ENCODE assay signal across 23 cellular contexts in genomic region chr21:25368531-25368930, GRCh38.
DNase-seq lines count a peak whose midpoint lies in the region; ATAC-seq, FAIRE-seq and TF ChIP-seq lines count a peak whose summit lies in the region.
"Had no signal": no experiment of that assay in that cellular context is flagged by ENCODE, and none has a peak within 500 bp of the region (broad histone marks: within the 10 kb centered on the region; RNA-seq: fewer than 3 reads in every experiment).

No MANE protein-coding gene starts in this region.

- no peak for TF ChIP-seq RAD21 in SK-N-SH (IDR thresholded peaks at IDR 0.05; ENCODE audit: low read length)

- intact Hi-C loops in body of pancreas (cut with DNase I) (no loop called here), head of caudate nucleus (cut with DNase I) (no loop called here)

- no peak overlapping the region for H3K4me3 ChIP-seq in SK-N-SH (ENCODE audit: low read depth in 2 of 2, low read length in 1 of 2)
- no peak overlapping the region for H3K4me3 ChIP-seq in RWPE2 (ENCODE audit: severe bottlenecking)
- H3K4me3 ChIP-seq in body of pancreas: no peak overlapping the region
- H3K4me3 ChIP-seq: GM23338 had no signal

- no peak for FAIRE-seq in urothelium cell line (lab: Jason Lieb, UNC)
- FAIRE-seq: A204.1, GM12891, GM18507 had no signal

- POLR2A ChIA-PET in SK-N-SH (lab: Yijun Ruan, JAX): no interaction called here

- peak overlapping the region; percentile 47; the same call in 1 of the 2 replicates for H2AFZ ChIP-seq in SK-N-SH (ENCODE audit: low read depth)
- H2AFZ ChIP-seq: GM23338 had no signal

- peaks cover 4 to 29% of the 10 kb centered on the region in 2 experiments for H3K4me1 ChIP-seq in SK-N-SH (ENCODE audit: control insufficient read depth in 1 of 2, insufficient read depth in 2 of 2, low read depth in 1 of 2, low read length in 1 of 2)
- peaks cover 33% of the 10 kb centered on the region for H3K4me1 ChIP-seq in RWPE2 (ENCODE audit: insufficient read depth, poor library complexity, severe bottlenecking)
- H3K4me1 ChIP-seq in body of pancreas: peaks cover 11% of the 10 kb centered on the region

- ATAC-seq in SK-N-SH treated with all-trans-retinoic acid at 6 μM for 48 hours: no peak
- ATAC-seq in RWPE2 (ENCODE audit: low read depth): no peak
- no peak for ATAC-seq in body of pancreas
- ATAC-seq: GM23338, HCT116 had no signal

- H3K27ac ChIP-seq in SK-N-SH (ENCODE audit: low read depth in 2 of 2, low read length in 1 of 2) (peak overlapping the region; percentile 58 to 98), RWPE2 (ENCODE audit: poor library complexity, severe bottlenecking) (peak overlapping the region; percentile 96), body of pancreas (peak overlapping the region in 3 of 4 donors; percentile 14 to 85 (median 74))
- H3K27ac ChIP-seq: 22Rv1 had no signal

- peak overlapping the region; percentile 70; the same call in 1 of the 2 replicates for H3K4me2 ChIP-seq in SK-N-SH
- H3K4me2 ChIP-seq: GM23338 had no signal

- H3K79me2 ChIP-seq in SK-N-SH (ENCODE audit: insufficient read depth): no peaks in the 10 kb centered on the region

- no peaks in the 10 kb centered on the region for H4K20me1 ChIP-seq in SK-N-SH (ENCODE audit: insufficient read depth)

- TF ChIP-seq POLR2A in body of pancreas (IDR thresholded peaks at IDR 0.05): no peak

- H3K9me3 ChIP-seq in SK-N-SH (no peaks in the 10 kb centered on the region), RWPE2 (ENCODE audit: severe bottlenecking) (no peaks in the 10 kb centered on the region), body of pancreas (no peaks in the 10 kb centered on the region)

- no peak overlapping the region; the same call in 1 of the 2 replicates for H3K9ac ChIP-seq in SK-N-SH

- TF ChIP-seq EP300 in SK-N-SH (IDR thresholded peaks at IDR 0.05; ENCODE audit: borderline replicate concordance in 1 of 2, low read depth in 1 of 2, low read length in 1 of 2): no peak

- peaks cover 34% of the 10 kb centered on the region for H3F3A ChIP-seq in SK-N-SH (replicated peaks; ENCODE audit: insufficient read depth)

- DNase-seq in SK-N-SH: peak; percentile 17
- DNase-seq in RWPE2 (ENCODE audit: low spot score): no peak
- DNase-seq in body of pancreas: no peak
- DNase-seq in urothelium cell line (ENCODE audit: low spot score): no peak
- no peak for DNase-seq in head of caudate nucleus
- DNase-seq in NCI-H524 treated with DMSO at 0.1 percent for 48 hours (lab: John Stamatoyannopoulos, UW): no peak
- DNase-seq: ACHN; AML-193; C1 segment of cervical spinal cord; Calu3; CD4-positive, alpha-beta memory T cell; COR-L47; DMS53; DMS79 treated with DMSO at 0.1 percent for 48 hours; GF-D8; H9 had no signal

- no peaks in the 10 kb centered on the region for H3K36me3 ChIP-seq in SK-N-SH (replicated peaks in 1 of 2; ENCODE audit: control insufficient read depth in 1 of 2, insufficient read depth in 2 of 2, low read length in 1 of 2)
- no peaks in the 10 kb centered on the region for H3K36me3 ChIP-seq in RWPE2 (ENCODE audit: low read depth)
- H3K36me3 ChIP-seq in body of pancreas (replicated peaks in 1 of 2; ENCODE audit: insufficient read depth in 1 of 2, low read depth in 2 of 2): no peaks in the 10 kb centered on the region

- WGBS in SK-N-SH (ENCODE audit: low lambda C conversion rate): 59% methylated on average over 7 of the region's 7 CpGs
- WGBS in body of pancreas, 2 donors: 46 to 55% methylated on average over 7 of the region's 7 CpGs

- TF ChIP-seq CTCF in SK-N-SH (IDR thresholded peaks at IDR 0.05) (no peak), RWPE2 (IDR thresholded peaks at IDR 0.05; ENCODE audit: poor library complexity, severe bottlenecking) (no peak), body of pancreas (IDR thresholded peaks at IDR 0.05) (no peak)

- H3K27me3 ChIP-seq in SK-N-SH (ENCODE audit: insufficient read depth) (no peaks in the 10 kb centered on the region), RWPE2 (ENCODE audit: insufficient read depth, poor library complexity, severe bottlenecking) (no peaks in the 10 kb centered on the region), body of pancreas (no peaks in the 10 kb centered on the region)

- CTCF ChIA-PET in SK-N-SH (lab: Yijun Ruan, JAX): interaction anchor here (1.4 to 2.9 kb wide), 2 partner anchors 17 to 19 kb away, joined by 3 to 14 read pairs; no protein-coding TSS in a partner anchor

- no peaks in the 10 kb centered on the region for H3K9me2 ChIP-seq in SK-N-SH

TF ChIP-seq in SK-N-SH, 30 proteins besides CTCF, POLR2A, EP300 and RAD21:
- TF ChIP-seq TAF1 (IDR thresholded peaks at IDR 0.05; ENCODE audit: borderline replicate concordance, low read depth, low read length) (no peak), TEAD4 (IDR thresholded peaks at IDR 0.05; ENCODE audit: borderline replicate concordance, insufficient read depth) (no peak), GATA2 (CRISPR knock-in tag; IDR thresholded peaks at IDR 0.05) (peak; percentile 62), RCOR1 (IDR thresholded peaks at IDR 0.05; ENCODE audit: low read length) (0 out of 2 replicates have a peak, but pooled peaks have one; percentile 33), YY1 (IDR thresholded peaks at IDR 0.05; ENCODE audit: low read depth) (no peak)
TF ChIP-seq in SK-N-SH: peak in this region for 2.

TF ChIP-seq in SK-N-SH treated with all-trans-retinoic acid at 6 μM for 48 hours, 23 proteins besides CTCF, POLR2A, EP300 and RAD21 (continues in another document):
- TF ChIP-seq PPARA (CRISPR knock-in tag; IDR thresholded peaks at IDR 0.05; ENCODE audit: borderline replicate concordance) (no peak), ZNF70 (CRISPR knock-in tag; IDR thresholded peaks at IDR 0.05) (no peak), PATZ1 (CRISPR knock-in tag; IDR thresholded peaks at IDR 0.05; ENCODE audit: borderline replicate concordance) (no peak), CSDC2 (CRISPR knock-in tag; IDR thresholded peaks at IDR 0.05) (no peak), CSRNP3 (CRISPR knock-in tag; IDR thresholded peaks at IDR 0.05) (no peak), GLIS3 (CRISPR knock-in tag; IDR thresholded peaks at IDR 0.05) (no peak), ZC3H10 (CRISPR knock-in tag; IDR thresholded peaks at IDR 0.05) (no peak), ISL1 (CRISPR knock-in tag; IDR thresholded peaks at IDR 0.05) (no peak), SNAI2 (CRISPR knock-in tag; IDR thresholded peaks at IDR 0.05) (no peak), TSHZ2 (CRISPR knock-in tag; IDR thresholded peaks at IDR 0.05) (no peak), OSR1 (CRISPR knock-in tag; IDR thresholded peaks at IDR 0.05) (no peak)
